1 cellular context compared by ENCODE assay signal in genomic region chr1:238241607-238242006, GRCh38.
TF ChIP-seq lines count a peak whose summit lies in the region.

No MANE protein-coding gene starts in this region.

TF ChIP-seq in GM12878, 131 proteins besides CTCF, POLR2A, EP300 and RAD21 (continued from another document):
- TF ChIP-seq USF2 (IDR thresholded peaks at IDR 0.05; ENCODE audit: borderline replicate concordance, low read depth, low read length): no peak
- peak; percentile 41; the same call in 1 of the 2 replicates for TF ChIP-seq GABPA (IDR thresholded peaks at IDR 0.05; ENCODE audit: low read depth)
- TF ChIP-seq ZNF622 (IDR thresholded peaks at IDR 0.05): no peak
- TF ChIP-seq CBX3 (IDR thresholded peaks at IDR 0.05; ENCODE audit: borderline replicate concordance, low read depth): no peak
- no peak for TF ChIP-seq NRF1 (conservative IDR thresholded peaks at IDR 0.05; ENCODE audit: low read depth, low read length)
- TF ChIP-seq ZNF274 (IDR thresholded peaks at IDR 0.05; ENCODE audit: insufficient read depth, insufficient read length): no peak
- no peak for TF ChIP-seq MXI1 (IDR thresholded peaks at IDR 0.05; ENCODE audit: low read depth, low read length)
- TF ChIP-seq EZH2 (IDR thresholded peaks at IDR 0.05; ENCODE audit: borderline replicate concordance, control insufficient read depth, low read depth, low read length): no peak
- TF ChIP-seq RCOR1 (conservative IDR thresholded peaks at IDR 0.05; ENCODE audit: low read depth, low read length): no peak
- TF ChIP-seq SP1 (IDR thresholded peaks at IDR 0.05; ENCODE audit: low read depth, low read length): no peak
- TF ChIP-seq EED (IDR thresholded peaks at IDR 0.05; ENCODE audit: low read depth): no peak
- TF ChIP-seq E2F8 (IDR thresholded peaks at IDR 0.05; ENCODE audit: low read depth, partially characterized antibody): no peak
- TF ChIP-seq CREM (IDR thresholded peaks at IDR 0.05; ENCODE audit: low read depth): peak; percentile 66; the same call in 1 of the 2 replicates
- no peak for TF ChIP-seq CEBPB (IDR thresholded peaks at IDR 0.05; ENCODE audit: borderline replicate concordance in 1 of 2, low read depth in 2 of 2, low read length in 2 of 2)
- no peak for TF ChIP-seq SUPT20H (IDR thresholded peaks at IDR 0.05; ENCODE audit: borderline replicate concordance, control insufficient read depth, low read depth, low read length)
- TF ChIP-seq MEF2A (IDR thresholded peaks at IDR 0.05; ENCODE audit: insufficient read depth, low read depth, low read length): peak; percentile 64; the same call in 1 of the 2 replicates
- no peak for TF ChIP-seq BRCA1 (IDR thresholded peaks at IDR 0.05; ENCODE audit: low read depth, low read length)
- TF ChIP-seq BCLAF1 (IDR thresholded peaks at IDR 0.05): no peak
- 0 out of 2 replicates have a peak, but pooled peaks have one; percentile 34 for TF ChIP-seq TCF7 (IDR thresholded peaks at IDR 0.05; ENCODE audit: borderline replicate concordance)
- no peak for TF ChIP-seq CHD4 (IDR thresholded peaks at IDR 0.05)
- no peak for TF ChIP-seq GATAD2B (conservative IDR thresholded peaks at IDR 0.05; ENCODE audit: low read depth)
- TF ChIP-seq ELK1 (IDR thresholded peaks at IDR 0.05; ENCODE audit: low read depth, low read length): no peak
- peak; percentile 68 for TF ChIP-seq JUNB (IDR thresholded peaks at IDR 0.05)
- no peak for TF ChIP-seq MYB (IDR thresholded peaks at IDR 0.05; ENCODE audit: borderline replicate concordance, low read depth, low read length)
- TF ChIP-seq MEF2B (IDR thresholded peaks at IDR 0.05; ENCODE audit: partially characterized antibody, poor library complexity, severe bottlenecking): no peak
- TF ChIP-seq ATF7 (IDR thresholded peaks at IDR 0.05; ENCODE audit: low read depth): peak; percentile 66; the same call in 1 of the 2 replicates
- TF ChIP-seq ZBED1 (IDR thresholded peaks at IDR 0.05; ENCODE audit: borderline replicate concordance): peak; percentile 54; the same call in 1 of the 2 replicates
- TF ChIP-seq ZNF207 (IDR thresholded peaks at IDR 0.05; ENCODE audit: borderline replicate concordance): no peak
- TF ChIP-seq RUNX3 (IDR thresholded peaks at IDR 0.05; ENCODE audit: low read length): peak; percentile 76; the same call in 1 of the 2 replicates
- TF ChIP-seq ZBTB4 (CRISPR knock-in tag; IDR thresholded peaks at IDR 0.05): no peak
- TF ChIP-seq HDGF (IDR thresholded peaks at IDR 0.05): no peak
- TF ChIP-seq ZNF384 (IDR thresholded peaks at IDR 0.05; ENCODE audit: borderline replicate concordance, low read depth, low read length): no peak
- TF ChIP-seq DPF2 (IDR thresholded peaks at IDR 0.05): no peak
- no peak for TF ChIP-seq SREBF1 (IDR thresholded peaks at IDR 0.05; ENCODE audit: low read length)
- no peak for TF ChIP-seq RB1 (IDR thresholded peaks at IDR 0.05; ENCODE audit: borderline replicate concordance)
- peak; percentile 38; the same call in 1 of the 2 replicates for TF ChIP-seq NR2F1 (conservative IDR thresholded peaks at IDR 0.05)
- no peak for TF ChIP-seq ZNF687 (IDR thresholded peaks at IDR 0.05)
- no peak for TF ChIP-seq ZBTB33 (IDR thresholded peaks at IDR 0.05)
- no peak for TF ChIP-seq ATF3 (IDR thresholded peaks at IDR 0.05; ENCODE audit: borderline replicate concordance, extremely low read depth, low read depth, low read length)
- no peak for TF ChIP-seq SRF (IDR thresholded peaks at IDR 0.05; ENCODE audit: low read depth in 2 of 2, low read length in 2 of 2)
- peak; percentile 66; the same call in 1 of the 2 replicates for TF ChIP-seq TCF12 (IDR thresholded peaks at IDR 0.05; ENCODE audit: low read depth, low read length)
- TF ChIP-seq STAT1 (conservative IDR thresholded peaks at IDR 0.05): no peak
- TF ChIP-seq HSF1 (IDR thresholded peaks at IDR 0.05; ENCODE audit: low read depth, low read length): no peak
- no peak for TF ChIP-seq YY1 (IDR thresholded peaks at IDR 0.05; ENCODE audit: low read depth, low read length)
- no peak for TF ChIP-seq SIX5 (IDR thresholded peaks at IDR 0.05; ENCODE audit: low read depth, low read length, severe bottlenecking)
- no peak; the same call in 1 of the 2 replicates for TF ChIP-seq IRF4 (IDR thresholded peaks at IDR 0.05; ENCODE audit: low read depth, low read length)
